Comparison of ENCODE assay signal across 6 cellular contexts in the genomic region with DNA sequence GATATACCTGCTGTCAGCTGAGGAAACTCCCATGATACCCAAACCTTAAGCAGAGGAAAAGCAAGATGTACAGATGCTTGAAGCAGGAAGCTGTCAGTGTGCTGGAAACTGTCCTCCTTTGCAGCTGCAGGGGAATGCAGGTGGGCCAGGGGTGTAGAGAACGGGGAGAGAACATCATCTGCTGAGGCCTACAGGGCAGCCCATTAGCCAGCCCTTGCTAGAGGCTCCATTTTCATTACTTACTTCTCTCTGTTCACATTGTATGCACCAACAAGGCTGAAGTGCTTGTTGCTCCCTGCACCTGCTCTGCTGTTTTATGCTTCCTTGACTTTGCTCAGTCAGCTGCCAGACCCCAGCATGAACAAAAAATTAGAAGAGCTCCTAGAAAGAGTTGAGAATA.
"Had no signal": no experiment of that assay in that cellular context is flagged by ENCODE, and none has a peak within 500 bp of the region (broad histone marks: within the 10 kb centered on the region; RNA-seq: fewer than 3 reads in every experiment).

No MANE protein-coding gene starts in this region.

- H3K4me3 Mint-ChIP-seq: naive B cell; stimulated activated effector memory CD8-positive, alpha-beta T cell treated with anti-CD3 and anti-CD28 coated beads, Interleukin-12 subunit alpha, Interleukin-12 subunit beta, amount 100 ng/mL, for 72 hours had no signal

- H3K27ac Mint-ChIP-seq: stimulated activated effector memory CD8-positive, alpha-beta T cell treated with anti-CD3 and anti-CD28 coated beads, Interleukin-12 subunit alpha, Interleukin-12 subunit beta, amount 100 ng/mL, for 72 hours had no signal

- DNase-seq: activated gamma-delta T cell, glutamatergic neuron, left colon, naive B cell, thyroid gland had no signal

- H3K27me3 Mint-ChIP-seq: naive B cell had no signal

- H3K36me3 Mint-ChIP-seq: naive B cell; stimulated activated effector memory CD8-positive, alpha-beta T cell treated with anti-CD3 and anti-CD28 coated beads, Interleukin-12 subunit alpha, Interleukin-12 subunit beta, amount 100 ng/mL, for 72 hours had no signal

- ATAC-seq: left colon; stimulated activated effector memory CD8-positive, alpha-beta T cell treated with anti-CD3 and anti-CD28 coated beads, Interleukin-12 subunit alpha, Interleukin-12 subunit beta, amount 100 ng/mL, for 72 hours had no signal
